ENCODE assay signal across 8 cellular contexts in genomic region chr7:32489788-32490126, GRCh38. TPM values are rescaled to one million over a fixed set of nuclear protein-coding genes. Genes with fewer than 3 reads are reported as not detected.
DNase-seq lines count a peak whose midpoint lies in the region; ATAC-seq and TF ChIP-seq lines count a peak whose summit lies in the region.

No MANE protein-coding gene starts in this region.

- no peak for TF ChIP-seq CTCF in epithelial cell of esophagus (IDR thresholded peaks at IDR 0.05; ENCODE audit: insufficient read depth, low read depth, low read length, missing control alignments)
- TF ChIP-seq CTCF in psoas muscle (IDR thresholded peaks at IDR 0.05): no peak

- peak overlapping the region; percentile 71 for H3K4me3 ChIP-seq in MG63
- H3K4me3 ChIP-seq in epithelial cell of esophagus (ENCODE audit: low read length): peak overlapping the region; percentile 88
- peak overlapping the region; percentile 89 for H3K4me3 ChIP-seq in psoas muscle

- peaks cover 23% of the 10 kb centered on the region for H3K36me3 ChIP-seq in MG63
- H3K36me3 ChIP-seq in psoas muscle (ENCODE audit: insufficient read depth in 1 of 2, low read depth in 1 of 2): peaks cover 4 to 41% of the 10 kb centered on the region in 2 donors

- H3K27me3 ChIP-seq in MG63 (no peaks in the 10 kb centered on the region), psoas muscle (ENCODE audit: insufficient read depth in 3 of 3, low read length in 2 of 3) (no peaks in the 10 kb centered on the region)

- peak overlapping the region; percentile 87 for H3K27ac ChIP-seq in psoas muscle

- peaks cover 11% of the 10 kb centered on the region for H3K4me1 ChIP-seq in psoas muscle

- H3K9me3 ChIP-seq in MG63: no peaks in the 10 kb centered on the region
- H3K9me3 ChIP-seq in psoas muscle: no peaks in the 10 kb centered on the region

- intact Hi-C loops in psoas muscle (cut with DNase I) (loop anchor here (5.0 to 10.0 kb wide), 4 partner anchors 43 to 745 kb away; partner anchors contain the start of gene FKBP9 (in 1 of the 2)), head of caudate nucleus (cut with DNase I) (loop anchor here (10.0 kb wide), 1 partner anchor 275 kb away; no protein-coding TSS in a partner anchor)

- peak; percentile 0 for ATAC-seq in GM21360 (IDR thresholded peaks at IDR 0.05; ENCODE audit: unreplicated experiment)
- no peak for ATAC-seq in psoas muscle

- WGBS in psoas muscle, 3 donors: 1 to 2% (median 1%) methylated on average over 9 of the region's 9 CpGs

- no peak for DNase-seq in MG63
- DNase-seq in epithelial cell of esophagus (ENCODE audit: low read depth): no peak
- DNase-seq in psoas muscle: no peak
- DNase-seq in stimulated activated CD4-positive, alpha-beta T cell treated with anti-CD3 and anti-CD28 coated beads, Interleukin-4, amount 100 ng/mL, for 24 hours: no peak
- DNase-seq in CD1c-positive myeloid dendritic cell (ENCODE audit: extremely low spot score): no peak
- DNase-seq in cerebellar nuclear complex (lab: John Stamatoyannopoulos, UW): no peak
- DNase-seq in head of caudate nucleus: no peak

RNA-seq across cellular contexts. Expression of gene LSM5, which starts 0.4 kb away (rescaled TPM):
- total RNA-seq in MG63 (2014; rRNA removed; shearing (Covaris generic); ENCODE audit: low replicate concordance): 31.5 and 220 TPM in 2 replicates
- 10 to 100 TPM; 19.6 to 44.3 (median 35.6) TPM for total RNA-seq in psoas muscle
- 100 to 1,000 TPM in 1 of 3 donors, 10 to 100 TPM in 2; 54.3 to 108 (median 70.5) TPM for polyA plus RNA-seq in psoas muscle

RNA-seq across cellular contexts. Expression of gene AVL9, which starts 5.5 kb away (rescaled TPM):
- total RNA-seq in MG63 (2014; rRNA removed; shearing (Covaris generic); ENCODE audit: low replicate concordance): 9.3 and 10.5 TPM in 2 replicates
- 10 to 100 TPM; 11.5 to 25.2 (median 21.0) TPM for total RNA-seq in psoas muscle
- polyA plus RNA-seq in psoas muscle: 10 to 100 TPM in 2 of 3 donors, 1 to 10 TPM in 1; 8.1 to 23.8 (median 17.5) TPM
